ENCODE assay signal across 8 cellular contexts in genomic region chr10:63264852-63265617, GRCh38.
DNase-seq lines count a peak whose midpoint lies in the region; ATAC-seq and TF ChIP-seq lines count a peak whose summit lies in the region.

No MANE protein-coding gene starts in this region.

- no peak for TF ChIP-seq POLR2A in esophagus muscularis mucosa (IDR thresholded peaks at IDR 0.05; ENCODE audit: low read depth)

- peak overlapping the region; percentile 81 to 88 (median 86) for H3K27ac ChIP-seq in esophagus muscularis mucosa (replicated peaks in 1 of 4)

- H3K9me3 ChIP-seq in esophagus muscularis mucosa, result no peaks in the 10 kb centered on the region

- no peak for TF ChIP-seq EP300 in esophagus muscularis mucosa (IDR thresholded peaks at IDR 0.05)

- no peaks in the 10 kb centered on the region for H3K27me3 ChIP-seq in esophagus muscularis mucosa

- TF ChIP-seq CTCF in esophagus muscularis mucosa (IDR thresholded peaks at IDR 0.05) (no peak), nephron progenitor cell (IDR thresholded peaks at IDR 0.05) (no peak)

- peaks cover 28% of the 10 kb centered on the region for H3K4me1 Mint-ChIP-seq in activated CD4-positive, alpha-beta T cell treated with anti-CD3 and anti-CD28 coated beads, Interleukin-2, amount 10 ng/mL, durations not matched to agents 24 days and 14 days
- H3K4me1 Mint-ChIP-seq in nephron progenitor cell, result peaks cover 34% of the 10 kb centered on the region

- 2% methylated on average over 5 of the region's 5 CpGs for WGBS in esophagus muscularis mucosa

- H3K4me3 Mint-ChIP-seq in activated CD4-positive, alpha-beta T cell treated with anti-CD3 and anti-CD28 coated beads, Interleukin-2, amount 10 ng/mL, durations not matched to agents 24 days and 14 days, result peak overlapping the region; percentile 99
- peak overlapping the region; percentile 98 for H3K4me3 Mint-ChIP-seq in nephron progenitor cell

- intact Hi-C loops in activated CD4-positive, alpha-beta T cell treated with anti-CD3 and anti-CD28 coated beads, Interleukin-2, amount 10 ng/mL, durations not matched to agents 24 days and 14 days (cut with micrococcal nuclease), result loop anchor here (5.0 to 10.0 kb wide), 5 partner anchors 457 to 1280 kb away; partner anchors contain the start of gene ZNF365
- intact Hi-C loops in esophagus muscularis mucosa (cut with DNase I), result loop anchor here (5.0 kb wide), 1 partner anchor 257 kb away; the partner anchor contains the start of gene REEP3

- H3K36me3 ChIP-seq in esophagus muscularis mucosa, result peaks cover 0 to 9% (median 4%) of the 10 kb centered on the region in 4 donors

- H3K27ac Mint-ChIP-seq in activated CD4-positive, alpha-beta T cell treated with anti-CD3 and anti-CD28 coated beads, Interleukin-2, amount 10 ng/mL, durations not matched to agents 24 days and 14 days, result peak overlapping the region; percentile 96
- H3K27ac Mint-ChIP-seq in nephron progenitor cell, result peak overlapping the region; percentile 99

- H3K9me3 Mint-ChIP-seq in activated CD4-positive, alpha-beta T cell treated with anti-CD3 and anti-CD28 coated beads, Interleukin-2, amount 10 ng/mL, durations not matched to agents 24 days and 14 days, result no peaks in the 10 kb centered on the region
- peaks cover 10% of the 10 kb centered on the region for H3K9me3 Mint-ChIP-seq in nephron progenitor cell

- H3K27me3 Mint-ChIP-seq in activated CD4-positive, alpha-beta T cell treated with anti-CD3 and anti-CD28 coated beads, Interleukin-2, amount 10 ng/mL, durations not matched to agents 24 days and 14 days, result no peaks in the 10 kb centered on the region
- peaks cover 3% of the 10 kb centered on the region for H3K27me3 Mint-ChIP-seq in nephron progenitor cell (ENCODE audit: low read depth, poor library complexity)

- H3K4me3 ChIP-seq in esophagus muscularis mucosa, result peak overlapping the region; percentile 46 to 61 (median 58)

- peaks cover 41 to 62% (median 49%) of the 10 kb centered on the region in 4 donors for H3K4me1 ChIP-seq in esophagus muscularis mucosa

- H3K36me3 Mint-ChIP-seq in activated CD4-positive, alpha-beta T cell treated with anti-CD3 and anti-CD28 coated beads, Interleukin-2, amount 10 ng/mL, durations not matched to agents 24 days and 14 days (ENCODE audit: low read depth), result peaks cover 28% of the 10 kb centered on the region
- peaks cover 38% of the 10 kb centered on the region for H3K36me3 Mint-ChIP-seq in nephron progenitor cell (ENCODE audit: low read depth)

- DNase-seq in SIG-M5 treated with dmso at 0.1 percent for 504 hours (lab: John Stamatoyannopoulos, UW; ENCODE audit: unreplicated experiment) (peak; percentile 42), SIG-M5 (lab: John Stamatoyannopoulos, UW) (no peak), NAMALWA (ENCODE audit: low spot score) (peak; percentile 83), esophagus muscularis mucosa (ENCODE audit: extremely low spot score) (no peak), nephron progenitor cell (peak; percentile 33)
- peak; percentile 78 for DNase-seq in activated CD4-positive, alpha-beta T cell treated with anti-CD3 and anti-CD28 coated beads, Interleukin-2, amount 10 ng/mL, durations not matched to agents 24 days and 14 days

- ATAC-seq in HG03139 (IDR thresholded peaks at IDR 0.05; ENCODE audit: unreplicated experiment), result no peak
- no peak for ATAC-seq in GM18520 (IDR thresholded peaks at IDR 0.05; ENCODE audit: unreplicated experiment)

Comparison
In these comparisons a context has a peak if more than half of its experiments do, and no peak if none do; other contexts are left out.
1. DNase-seq: peak in SIG-M5 treated with dmso at 0.1 percent for 504 hours (single experiment), NAMALWA (single experiment), activated CD4-positive, alpha-beta T cell treated with anti-CD3 and anti-CD28 coated beads, Interleukin-2, amount 10 ng/mL, durations not matched to agents 24 days and 14 days (single experiment) and nephron progenitor cell (single experiment); none in SIG-M5 (single experiment) and esophagus muscularis mucosa (single experiment).